ENCODE assay signal across 15 cellular contexts in the genomic region with DNA sequence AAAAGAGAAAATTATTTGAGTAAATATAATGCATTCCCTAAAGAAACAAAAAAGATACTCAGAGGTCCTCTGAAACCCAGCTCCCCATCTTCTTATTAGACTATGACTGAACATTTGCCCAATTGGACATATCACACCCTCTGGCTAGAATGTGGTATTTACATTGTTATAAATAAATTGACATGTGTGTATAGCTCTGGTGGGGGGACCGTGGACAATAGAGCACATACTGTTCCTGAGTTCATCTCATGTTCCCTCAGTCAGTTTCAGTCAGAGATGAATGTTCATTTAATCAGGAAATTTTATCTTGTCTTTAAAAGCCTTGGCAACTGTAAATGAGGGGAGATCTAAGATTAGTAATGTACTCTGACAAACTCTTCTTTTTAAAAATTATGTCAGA.
"Had no signal": no experiment of that assay in that cellular context is flagged by ENCODE, and none has a peak within 500 bp of the region (broad histone marks: within the 10 kb centered on the region; RNA-seq: fewer than 3 reads in every experiment).

No MANE protein-coding gene starts in this region.

- H3K4me3 ChIP-seq: adrenal gland, prostate gland, upper lobe of right lung had no signal

- H3K36me3 ChIP-seq: adrenal gland, neutrophil, prostate gland, upper lobe of right lung had no signal

- H3K27me3 ChIP-seq: adrenal gland, neutrophil, upper lobe of right lung had no signal

- ATAC-seq: activated CD8-positive, alpha-beta T cell treated with anti-CD3 and anti-CD28 coated beads, Interleukin-2, amount 10 ng/mL, durations not matched to agents 7 days and 5 days; left ventricle myocardium superior; naive thymus-derived CD8-positive, alpha-beta T cell; sciatic nerve; stimulated activated naive CD8-positive, alpha-beta T cell treated with anti-CD3 and anti-CD28 coated beads, Interleukin-15, Interleukin-2, amounts not matched to agents 100 U/mL and 50 U/mL, for 24 hours; T-cell; upper lobe of right lung had no signal

- H3K27ac ChIP-seq: adrenal gland, neutrophil, prostate gland, upper lobe of right lung had no signal

- H3K9me3 ChIP-seq: adrenal gland, prostate gland, upper lobe of right lung had no signal

- DNase-seq: activated CD4-positive, alpha-beta T cell treated with anti-CD3 and anti-CD28 coated beads for 48 hours; activated CD8-positive, alpha-beta memory T cell treated with anti-CD3 and anti-CD28 coated beads, Interleukin-2, amount 50 U/mL, for 48 hours; activated CD8-positive, alpha-beta T cell treated with anti-CD3 and anti-CD28 coated beads, Interleukin-2, amount 10 ng/mL, durations not matched to agents 7 days and 5 days; activated naive CD4-positive, alpha-beta T cell treated with anti-CD3 and anti-CD28 coated beads, Interleukin-2, amount 10 ng/mL, durations not matched to agents 7 days and 5 days; adrenal gland; left ventricle myocardium superior; naive thymus-derived CD8-positive, alpha-beta T cell; stimulated activated CD4-positive, alpha-beta T cell treated with anti-CD3 and anti-CD28 coated beads, Interleukin-4, amount 100 ng/mL, for 1 hour; stimulated activated CD8-positive, alpha-beta memory T cell treated with anti-CD3 and anti-CD28 coated beads, Interleukin-4, amount 100 ng/mL, for 48 hours; stimulated activated naive CD8-positive, alpha-beta T cell treated with anti-CD3 and anti-CD28 coated beads, Interleukin-15, Interleukin-2, amounts not matched to agents 100 U/mL and 50 U/mL, for 24 hours; T-cell; upper lobe of right lung had no signal

- H3K4me1 ChIP-seq: prostate gland had no signal
